Comparison of ENCODE assay signal across 15 cellular contexts in genomic region chr11:7589861-7590260, GRCh38.
"Had no signal": no experiment of that assay in that cellular context is flagged by ENCODE, and none has a peak within 500 bp of the region (broad histone marks: within the 10 kb centered on the region; RNA-seq: fewer than 3 reads in every experiment).

No MANE protein-coding gene starts in this region.

- ATAC-seq: activated CD4-positive, CD25-positive, alpha-beta regulatory T cell treated with anti-CD3 and anti-CD28 coated beads, Interleukin-2, amount 50 U/mL, for 24 hours; activated CD8-positive, alpha-beta T cell treated with anti-CD3 and anti-CD28 coated beads, Interleukin-2, amount 10 ng/mL, durations not matched to agents 7 days and 5 days; PC-3 had no signal

- DNase-seq: activated CD4-positive, alpha-beta T cell treated with anti-CD3 and anti-CD28 coated beads for 4 hours; activated CD8-positive, alpha-beta memory T cell treated with anti-CD3 and anti-CD28 coated beads, Interleukin-2, amount 50 U/mL, for 48 hours; activated CD8-positive, alpha-beta T cell treated with anti-CD3 and anti-CD28 coated beads, Interleukin-2, amount 10 ng/mL, durations not matched to agents 7 days and 5 days; activated effector memory CD4-positive, alpha-beta T cell treated with Interleukin-2 at 50 U/mL for 16 hours; activated naive CD4-positive, alpha-beta T cell; activated T-cell treated with anti-CD3 and anti-CD28 coated beads, Interleukin-2, amount 50 U/mL, for 24 hours; NCI-H1105 treated with DMSO at 0.1 percent for 48 hours; NCI-H1436 treated with DMSO at 0.1 percent for 48 hours; NCI-H187 treated with DMSO at 0.1 percent for 48 hours; NCI-H2081 treated with DMSO at 0.1 percent for 48 hours; NCI-H446; NCI-H524; PC-3; SHP77 treated with DMSO at 0.1 percent for 48 hours had no signal
